Comparison of ENCODE assay signal across 20 cellular contexts in the genomic region with DNA sequence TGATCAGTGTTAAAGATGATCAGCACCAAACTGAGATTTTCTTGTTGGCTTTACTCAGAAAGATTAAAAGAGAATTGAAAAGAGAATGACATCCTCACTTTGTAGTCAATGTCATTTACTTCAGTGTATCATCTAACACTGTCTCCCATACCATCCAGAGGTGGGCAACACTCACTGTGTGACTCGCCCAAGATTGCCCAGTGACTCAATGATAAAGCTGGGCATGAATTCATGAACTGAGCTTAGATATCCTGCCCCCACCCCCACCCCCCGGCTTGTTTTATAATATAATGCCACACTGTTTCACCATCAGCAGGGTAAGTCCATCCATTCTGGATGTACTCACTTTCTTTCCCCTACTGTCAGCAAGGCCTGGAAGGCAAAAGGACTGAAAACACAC.
DNase-seq lines count a peak whose midpoint lies in the region; ATAC-seq and TF ChIP-seq lines count a peak whose summit lies in the region.
"Had no signal": no experiment of that assay in that cellular context is flagged by ENCODE, and none has a peak within 500 bp of the region (broad histone marks: within the 10 kb centered on the region; RNA-seq: fewer than 3 reads in every experiment).

No MANE protein-coding gene starts in this region.

- TF ChIP-seq POLR2A in heart left ventricle (IDR thresholded peaks at IDR 0.05) (no peak), vagina (IDR thresholded peaks at IDR 0.05) (no peak)

- 88 to 95% (median 94%) methylated on average over 2 of the region's 2 CpGs for WGBS in heart left ventricle, 4 donors

- DNase-seq in EL (peak; percentile 6), LHCN-M2 (ENCODE audit: low read depth) (peak; percentile 47), RWPE2 (ENCODE audit: low spot score) (no peak), foreskin keratinocyte (peak in 1 of 2 donors; percentile 4), heart left ventricle (no peak), vagina (ENCODE audit: extremely low spot score in 2 of 2) (no peak)
- DNase-seq in stimulated activated CD4-positive, alpha-beta T cell treated with anti-CD3 and anti-CD28 coated beads, Interleukin-4, amount 100 ng/mL, for 1 hour = no peak
- DNase-seq: Caco-2; CD4-positive, CD25-positive, alpha-beta regulatory T cell; CD8-positive, alpha-beta T cell; DMS153; DND-41; GDM1; H9 had no signal

- H3K4me3 ChIP-seq in RWPE2 (ENCODE audit: severe bottlenecking) = no peak overlapping the region
- H3K4me3 ChIP-seq in heart left ventricle = no peak overlapping the region
- H3K4me3 ChIP-seq in vagina = no peak overlapping the region
- H3K4me3 ChIP-seq: BLaER1, GM12878, GM23338 had no signal

- H3K27ac ChIP-seq in RWPE2 (ENCODE audit: poor library complexity, severe bottlenecking) (no peak overlapping the region), foreskin keratinocyte (no peak overlapping the region), heart left ventricle (no peak overlapping the region), vagina (no peak overlapping the region)
- H3K27ac ChIP-seq: BLaER1, C4-2B had no signal

- no peaks in the 10 kb centered on the region for H3K27me3 ChIP-seq in RWPE2 (ENCODE audit: insufficient read depth, poor library complexity, severe bottlenecking)
- peaks cover 3% of the 10 kb centered on the region for H3K27me3 ChIP-seq in foreskin keratinocyte
- H3K27me3 ChIP-seq in heart left ventricle = no peaks in the 10 kb centered on the region
- H3K27me3 ChIP-seq in vagina = no peaks in the 10 kb centered on the region
- H3K27me3 ChIP-seq: BLaER1 had no signal

- TF ChIP-seq CTCF in RWPE2 (IDR thresholded peaks at IDR 0.05; ENCODE audit: poor library complexity, severe bottlenecking) = no peak
- no peak for TF ChIP-seq CTCF in foreskin keratinocyte (conservative IDR thresholded peaks at IDR 0.05)
- TF ChIP-seq CTCF in heart left ventricle (IDR thresholded peaks at IDR 0.05) = no peak
- no peak for TF ChIP-seq CTCF in vagina (IDR thresholded peaks at IDR 0.05)

- H3K4me1 ChIP-seq in RWPE2 (ENCODE audit: insufficient read depth, poor library complexity, severe bottlenecking) = no peaks in the 10 kb centered on the region
- no peaks in the 10 kb centered on the region for H3K4me1 ChIP-seq in foreskin keratinocyte
- H3K4me1 ChIP-seq in heart left ventricle = no peaks in the 10 kb centered on the region
- no peaks in the 10 kb centered on the region for H3K4me1 ChIP-seq in vagina
- H3K4me1 ChIP-seq: BLaER1, Caco-2 had no signal

- H3K9me3 ChIP-seq in RWPE2 (ENCODE audit: severe bottlenecking) (no peaks in the 10 kb centered on the region), heart left ventricle (no peaks in the 10 kb centered on the region), vagina (no peaks in the 10 kb centered on the region)
- H3K9me3 ChIP-seq: BLaER1, Caco-2 had no signal

- H3K36me3 ChIP-seq in RWPE2 (ENCODE audit: low read depth) = no peaks in the 10 kb centered on the region
- no peaks in the 10 kb centered on the region for H3K36me3 ChIP-seq in heart left ventricle
- H3K36me3 ChIP-seq in vagina = no peaks in the 10 kb centered on the region
- H3K36me3 ChIP-seq: BLaER1 had no signal

- ATAC-seq in RWPE2 (ENCODE audit: low read depth) (peak; percentile 55; the same call in 2 of the 3 replicates), foreskin keratinocyte (peak; percentile 37), heart left ventricle (no peak), HG03571 (IDR thresholded peaks at IDR 0.05; ENCODE audit: unreplicated experiment) (no peak)
- ATAC-seq: CD8-positive, alpha-beta T cell; GM12878; GM23338; HCT116 had no signal

- intact Hi-C loops in heart left ventricle (cut with DNase I) (no loop called here), vagina (cut with DNase I) (no loop called here)

Comparison
In these comparisons a context has a peak if more than half of its experiments do, and no peak if none do; other contexts are left out.
1. DNase-seq: peak in EL (single experiment) and LHCN-M2 (single experiment); none in RWPE2 (single experiment), heart left ventricle (0 of 5), vagina (0 of 2) and stimulated activated CD4-positive, alpha-beta T cell treated with anti-CD3 and anti-CD28 coated beads, Interleukin-4, amount 100 ng/mL, for 1 hour (single experiment).
2. ATAC-seq: peak in RWPE2 (single experiment) and foreskin keratinocyte (single experiment); none in heart left ventricle (0 of 4) and HG03571 (single experiment).